In the genomic region with DNA sequence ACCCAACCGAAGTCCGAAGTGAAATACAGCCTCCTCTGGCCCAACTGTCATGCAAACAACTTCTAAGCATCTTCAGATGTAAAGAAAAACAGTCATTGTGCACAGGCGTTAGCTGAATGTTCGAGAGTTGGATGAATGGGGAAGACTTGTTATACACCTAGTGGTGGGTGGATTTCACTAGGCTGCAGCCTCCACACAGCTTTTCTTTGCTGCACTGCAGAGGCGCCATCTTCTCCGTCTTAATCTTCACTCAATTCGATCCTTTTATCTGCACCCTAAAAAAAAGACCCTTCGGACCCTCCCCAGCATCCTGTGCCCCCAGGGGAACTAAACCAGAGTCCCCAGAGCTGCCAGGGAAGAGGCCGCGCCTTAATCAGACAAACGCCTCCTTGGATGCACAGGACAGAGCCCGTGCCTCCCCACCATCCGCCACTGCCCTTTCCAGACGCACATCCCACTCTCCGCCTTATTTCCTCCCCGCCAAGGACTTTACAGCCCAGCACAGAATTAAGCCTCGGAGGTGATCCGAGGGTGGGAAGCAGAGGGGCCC, we compare ENCODE assay signal across 8 cellular contexts. TPM values are rescaled to one million over a fixed set of nuclear protein-coding genes. Genes with fewer than 3 reads are reported as not detected.
DNase-seq lines count a peak whose midpoint lies in the region; ATAC-seq, FAIRE-seq and TF ChIP-seq lines count a peak whose summit lies in the region.

No MANE protein-coding gene starts in this region.

- peaks cover 3 to 4% of the 10 kb centered on the region in 2 experiments for H3K36me3 ChIP-seq in keratinocyte (ENCODE audit: control insufficient read depth in 2 of 2, extremely low read depth in 1 of 2, insufficient read depth in 2 of 2, low read length in 2 of 2)
- no peaks in the 10 kb centered on the region for H3K36me3 ChIP-seq in spleen

- DNase-seq in GM04503 (ENCODE audit: low read depth) (peak; percentile 31), NCI-H1105 treated with DMSO at 0.1 percent for 48 hours (lab: John Stamatoyannopoulos, UW) (peak; percentile 78), T-helper 17 cell (peak in 2 of 3 donors; percentile 8 to 16), keratinocyte (ENCODE audit: low read depth, low spot score) (no peak), spleen (no peak)
- DNase-seq in central memory CD8-positive, alpha-beta T cell (ENCODE audit: low spot score in 2 of 2): no peak

- peaks cover 64% of the 10 kb centered on the region for H3K79me2 ChIP-seq in keratinocyte (ENCODE audit: control insufficient read depth, insufficient read depth, low read length)

- WGBS in spleen, 5 donors: 1 to 2% (median 1%) methylated on average over 18 of the region's 18 CpGs

- dilution Hi-C loops in keratinocyte (cut with MboI; ENCODE audit: extremely low pct_ligation_motif_present, low sequenced_read_pairs): loop anchor here (25.0 kb wide), 1 partner anchor 218 kb away; no protein-coding TSS in a partner anchor

- no peak for TF ChIP-seq POLR2A in spleen (IDR thresholded peaks at IDR 0.05)

- FAIRE-seq in keratinocyte (lab: Jason Lieb, UNC): peak; percentile 60

- H3K4me3 Mint-ChIP-seq in T-helper 17 cell: peak overlapping the region; percentile 97
- H3K4me3 Mint-ChIP-seq in central memory CD8-positive, alpha-beta T cell: peak overlapping the region; percentile 82

- H3K9me3 Mint-ChIP-seq in central memory CD8-positive, alpha-beta T cell: no peaks in the 10 kb centered on the region

- H3K4me1 ChIP-seq in keratinocyte (ENCODE audit: control insufficient read depth, extremely low read depth, insufficient read depth, low read length) (peaks cover 43% of the 10 kb centered on the region), spleen (peaks cover 0 to 62% (median 41%) of the 10 kb centered on the region in 6 donors)

- H2AFZ ChIP-seq in keratinocyte (ENCODE audit: control insufficient read depth, low read length): peak overlapping the region; percentile 44

- H3K4me1 Mint-ChIP-seq in T-helper 17 cell: peaks cover 14% of the 10 kb centered on the region
- peaks cover 10% of the 10 kb centered on the region for H3K4me1 Mint-ChIP-seq in central memory CD8-positive, alpha-beta T cell

- no peaks in the 10 kb centered on the region for H3K27me3 ChIP-seq in keratinocyte (ENCODE audit: control insufficient read depth, extremely low read depth, insufficient read depth, low read length)
- peaks cover 0 to 22% (median 0%) of the 10 kb centered on the region in 7 donors for H3K27me3 ChIP-seq in spleen (replicated peaks in 1 of 7)

- H3K4me3 ChIP-seq in keratinocyte (ENCODE audit: control insufficient read depth in 2 of 3, extremely low read depth in 1 of 3, insufficient read depth in 2 of 3, low read depth in 1 of 3, low read length in 3 of 3) (peak overlapping the region; percentile 89 to 98 (median 97)), spleen (peak overlapping the region; percentile 67 to 98 (median 94))

- intact Hi-C loops in spleen (cut with DNase I; ENCODE audit: low total_unique reads): loop anchor here (5.0 kb wide), 1 partner anchor 272 kb away; no protein-coding TSS in a partner anchor

- no peaks in the 10 kb centered on the region for H3K9me1 ChIP-seq in keratinocyte (ENCODE audit: control insufficient read depth, extremely low read depth, insufficient read depth, low read length)

- H4K20me1 ChIP-seq in keratinocyte (ENCODE audit: control insufficient read depth, extremely low read depth, insufficient read depth, low read length): peaks cover 21% of the 10 kb centered on the region

- H3K9me3 ChIP-seq in T-helper 17 cell (ENCODE audit: control insufficient read depth, low read length, poor library complexity, severe bottlenecking) (no peaks in the 10 kb centered on the region), keratinocyte (ENCODE audit: control insufficient read depth, low read depth, low read length) (no peaks in the 10 kb centered on the region), spleen (no peaks in the 10 kb centered on the region)

- peak; percentile 50 for ATAC-seq in HG02571 (IDR thresholded peaks at IDR 0.05; ENCODE audit: unreplicated experiment)
- ATAC-seq in T-helper 17 cell: peak; percentile 64
- peak; percentile 48 for ATAC-seq in central memory CD8-positive, alpha-beta T cell (replicated peaks; ENCODE audit: extremely low read depth, poor library complexity, severe bottlenecking)
- no peak for ATAC-seq in GM18868 (IDR thresholded peaks at IDR 0.05; ENCODE audit: unreplicated experiment)

- H3K36me3 Mint-ChIP-seq in T-helper 17 cell (ENCODE audit: low read depth): no peaks in the 10 kb centered on the region
- H3K36me3 Mint-ChIP-seq in central memory CD8-positive, alpha-beta T cell (ENCODE audit: insufficient read depth): peaks cover 2% of the 10 kb centered on the region

- H3K27ac Mint-ChIP-seq in T-helper 17 cell: peak overlapping the region; percentile 82
- H3K27ac Mint-ChIP-seq in central memory CD8-positive, alpha-beta T cell (ENCODE audit: low read depth): no peak overlapping the region

- H3K27me3 Mint-ChIP-seq in T-helper 17 cell: peaks cover 6% of the 10 kb centered on the region
- H3K27me3 Mint-ChIP-seq in central memory CD8-positive, alpha-beta T cell: peaks cover 48% of the 10 kb centered on the region

- TF ChIP-seq CTCF in keratinocyte (optimal IDR thresholded peaks at IDR 0.05 in 1 of 3, IDR thresholded peaks at IDR 0.05 in 1 of 3, conservative IDR thresholded peaks at IDR 0.05 in 1 of 3; ENCODE audit: extremely low read depth in 1 of 3, insufficient read depth in 2 of 3, low read length in 3 of 3) (peak; percentile 34 to 53 (median 37)), spleen (IDR thresholded peaks at IDR 0.05 in 8 of 11, conservative IDR thresholded peaks at IDR 0.05 in 3 of 11) (peak in 8 of 11 experiments; percentile 16 to 54 (median 31))

- peak overlapping the region; percentile 94 for H3K4me2 ChIP-seq in keratinocyte (ENCODE audit: control insufficient read depth, extremely low read depth, insufficient read depth, low read depth, low read length)

- H3K27ac ChIP-seq in keratinocyte (ENCODE audit: control insufficient read depth, insufficient read depth, low read length) (peak overlapping the region; percentile 85), spleen (peak overlapping the region; percentile 76 to 89 (median 85))

- H3K9ac ChIP-seq in keratinocyte (ENCODE audit: control insufficient read depth, extremely low read depth, insufficient read depth, low read length): peak overlapping the region; percentile 93

RNA-seq across cellular contexts. Expression of a gene that starts 1.4 kb away (rescaled TPM):
- total RNA-seq in T-helper 17 cell (10 to 100 TPM; 42.0 to 87.9 TPM), spleen (100 to 1,000 TPM; 202 to 398 (median 328) TPM)
- polyA plus RNA-seq in keratinocyte (1,015 to 1,448 TPM (median 1,185 TPM) in 3 replicates), spleen (10 to 100 TPM; 25.3 to 46.5 (median 43.1) TPM)
- polyA plus RNA-seq in keratinocyte (2011; ENCODE audit: low read depth): 1,793 TPM
- 533 and 538 TPM in 2 replicates for polyA plus RNA-seq in keratinocyte (2011; cell fraction: cytosol; rRNA removed)
- 3,620 and 3,834 TPM in 2 replicates for polyA plus RNA-seq in keratinocyte (2011; cell fraction: nucleus; rRNA removed)
- 892 and 931 TPM in 2 replicates for polyA plus RNA-seq in keratinocyte (2012; ENCODE audit: low replicate concordance)
- polyA minus RNA-seq in keratinocyte: 975 to 1,428 TPM (median 1,262 TPM) in 3 replicates
- 644 TPM for polyA minus RNA-seq in keratinocyte (2011; cell fraction: cytosol; rRNA and poly(A)+ RNA removed)
- polyA minus RNA-seq in keratinocyte (2011; cell fraction: nucleus; rRNA and poly(A)+ RNA removed): 2,331 and 3,661 TPM in 2 replicates

Comparison
In these comparisons a context has a peak if more than half of its experiments do, and no peak if none do; other contexts are left out.
1. DNase-seq: peak in GM04503 (single experiment), NCI-H1105 treated with DMSO at 0.1 percent for 48 hours (single experiment) and T-helper 17 cell (2 of 3); none in central memory CD8-positive, alpha-beta T cell (0 of 2), keratinocyte (single experiment) and spleen (single experiment).